In the genomic region with DNA sequence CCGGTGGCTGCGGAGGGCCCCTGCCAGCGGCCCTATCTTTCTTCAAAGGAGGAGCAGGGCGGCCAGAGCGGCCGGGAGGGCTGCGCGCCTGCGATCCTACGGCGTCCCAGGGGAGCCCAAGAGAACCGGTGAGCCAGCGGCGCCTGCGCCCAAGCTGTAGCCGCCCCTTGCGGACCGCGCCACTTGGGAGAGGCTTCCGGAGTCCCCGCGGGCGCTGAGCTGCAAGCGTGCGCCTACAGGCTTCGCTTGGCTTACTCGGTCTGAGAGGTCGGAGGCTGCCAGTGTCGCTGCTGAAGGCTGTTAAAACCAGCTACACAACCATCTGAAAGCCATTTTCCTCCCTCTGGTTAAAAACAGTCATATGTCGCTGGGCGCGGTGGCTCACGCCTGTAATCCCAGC, we compare ENCODE assay signal across 13 cellular contexts. TPM values are rescaled to one million over a fixed set of nuclear protein-coding genes. Genes with fewer than 3 reads are reported as not detected.
A peak's percentile ranks its signal among the peaks of the same experiment; 100 is the strongest.
DNase-seq lines count a peak whose midpoint lies in the region; ATAC-seq, FAIRE-seq and TF ChIP-seq lines count a peak whose summit lies in the region.
"Not testable (repeated sequence)": the region's sequence is repeated elsewhere in the genome, so short reads cannot be mapped to it uniquely, and the experiment has no call there.
"Had no signal": no experiment of that assay in that cellular context is flagged by ENCODE, and none has a peak within 500 bp of the region (broad histone marks: within the 10 kb centered on the region; RNA-seq: fewer than 3 reads in every experiment).

No MANE protein-coding gene starts in this region.

- no CpG with 5 or more reads among the region's 33 CpGs for WGBS in mammary epithelial cell (ENCODE audit: low coverage, missing lambda C conversion rate)
- WGBS in pancreas, 2 donors = 25 to 94% methylated on average over 13 to 15 of the region's 33 CpGs

- H4K20me1 ChIP-seq in mammary epithelial cell (ENCODE audit: insufficient read depth, low read length) = not testable (repeated sequence)

- CTCF ChIA-PET in mammary epithelial cell (lab: Charles Lee; ENCODE audit: low non-redundant PET) = not testable (repeated sequence)

- H3K4me3 Mint-ChIP-seq in CD14-positive monocyte = not testable (repeated sequence)

- not testable (repeated sequence) for H3K79me2 ChIP-seq in mammary epithelial cell (ENCODE audit: insufficient read depth, low read length)

- not testable (repeated sequence) for H3K27ac Mint-ChIP-seq in CD14-positive monocyte

- H3K9ac ChIP-seq in mammary epithelial cell (ENCODE audit: insufficient read depth, low read length) = not testable (repeated sequence)

- not testable (repeated sequence) for H3K9me3 Mint-ChIP-seq in CD14-positive monocyte

- not testable (repeated sequence) for H2AFZ ChIP-seq in mammary epithelial cell (ENCODE audit: low read depth, low read length)

- FAIRE-seq in pancreas (lab: Jason Lieb, UNC) = not testable (repeated sequence)

- not testable (repeated sequence) for H3K4me3 ChIP-seq in mammary epithelial cell (replicated peaks in 1 of 3; ENCODE audit: insufficient read depth in 1 of 3, low read depth in 2 of 3, low read length in 3 of 3); pancreas

- in situ Hi-C loops in mammary epithelial cell (cut with MboI; ENCODE audit: low sequenced_read_pairs in 2 of 2) = not testable (repeated sequence)

- H3K36me3 ChIP-seq in mammary epithelial cell (ENCODE audit: insufficient read depth, low read length); pancreas: not testable (repeated sequence)

- H3K9me3 ChIP-seq in mammary epithelial cell (replicated peaks; ENCODE audit: insufficient read depth, low read length); pancreas: not testable (repeated sequence)

- H3K27me3 Mint-ChIP-seq in CD14-positive monocyte (ENCODE audit: low read depth in 3 of 3) = not testable (repeated sequence)

- not testable (repeated sequence) for H3K27me3 ChIP-seq in mammary epithelial cell (ENCODE audit: insufficient read depth, low read length); pancreas

- not testable (repeated sequence) for H3K4me1 Mint-ChIP-seq in CD14-positive monocyte

- H3K4me1 ChIP-seq in mammary epithelial cell (ENCODE audit: insufficient read depth, low read length); pancreas: not testable (repeated sequence)

- not testable (repeated sequence) for TF ChIP-seq CTCF in CD14-positive monocyte (IDR thresholded peaks at IDR 0.05); mammary epithelial cell (conservative IDR thresholded peaks at IDR 0.05 in 1 of 2, IDR thresholded peaks at IDR 0.05 in 1 of 2; ENCODE audit: extremely low read depth in 1 of 2, insufficient read depth in 1 of 2, low read depth in 1 of 2, low read length in 2 of 2); pancreas (IDR thresholded peaks at IDR 0.05)

- intact Hi-C loops in CD14-positive monocyte (cut with micrococcal nuclease); mammary epithelial cell (cut with micrococcal nuclease); left cardiac atrium (cut with DNase I); pancreas (cut with DNase I): not testable (repeated sequence)

- not testable (repeated sequence) for H3K4me2 ChIP-seq in mammary epithelial cell (ENCODE audit: insufficient read depth, low read depth, low read length)

- not testable (repeated sequence) for H3K27ac ChIP-seq in mammary epithelial cell (ENCODE audit: insufficient read depth, low read depth, low read length); pancreas

- dilution Hi-C loops in mammary epithelial cell (cut with HindIII; ENCODE audit: low sequenced_read_pairs) = not testable (repeated sequence)

- DNase-seq in CD14-positive monocyte (ENCODE audit: low spot score) (peak; percentile 11), NAMALWA (ENCODE audit: low spot score) (peak; percentile 0), mammary epithelial cell (peak; percentile 0), left cardiac atrium (peak; percentile 1), kidney tubule cell (ENCODE audit: low spot score) (peak; percentile 0), pancreas (peak in 3 of 6 donors; percentile 4 to 37 (median 24)), superior temporal gyrus (ENCODE audit: extremely low spot score) (peak; percentile 2)

- not testable (repeated sequence) for H3K36me3 Mint-ChIP-seq in CD14-positive monocyte

- ATAC-seq in left cardiac atrium (peak in 1 of 2 donors; percentile 73), pancreas (peak in 3 of 4 donors; percentile 46 to 80 (median 70))

- BruUV-seq in mammary epithelial cell (replicated peaks; lab: Mats Ljungman, UMichigan) = not testable (repeated sequence)

RNA-seq across cellular contexts. Expression of a gene that starts 40.0 kb away (rescaled TPM):
- polyA plus RNA-seq in CD14-positive monocyte (not detected), mammary epithelial cell (not detected), pancreas (under 1 TPM in 1 of 2 donors, not detected in 1; 0.02 TPM)
- total RNA-seq in mammary epithelial cell (not detected), left cardiac atrium (not detected), pancreas (not detected)
- not detected for polyA minus RNA-seq in mammary epithelial cell
- total RNA-seq: A172; CD4-positive, alpha-beta memory T cell; H7; HT-29; SK-MEL-5 had no signal
- polyA plus RNA-seq: AG04450; CD4-positive, alpha-beta memory T cell had no signal
